Comparison of ENCODE assay signal across 18 cellular contexts in genomic region chr9:125651907-125652306, GRCh38. TPM values are rescaled to one million over a fixed set of nuclear protein-coding genes. Genes with fewer than 3 reads are reported as not detected.
A peak's percentile ranks its signal among the peaks of the same experiment; 100 is the strongest.
DNase-seq lines count a peak whose midpoint lies in the region; ATAC-seq, FAIRE-seq and TF ChIP-seq lines count a peak whose summit lies in the region.
"Had no signal": no experiment of that assay in that cellular context is flagged by ENCODE, and none has a peak within 500 bp of the region (broad histone marks: within the 10 kb centered on the region; RNA-seq: fewer than 3 reads in every experiment).

No MANE protein-coding gene starts in this region.

- TF ChIP-seq EP300 in GM12878 (IDR thresholded peaks at IDR 0.05; ENCODE audit: borderline replicate concordance in 1 of 2, control insufficient read depth in 1 of 2, low read depth in 2 of 2, low read length in 2 of 2) (no peak), transverse colon (IDR thresholded peaks at IDR 0.05; ENCODE audit: low read depth) (no peak)

- H2AFZ ChIP-seq in GM12878 (ENCODE audit: control insufficient read depth, low read depth, low read length) (no peak overlapping the region), mesenchymal stem cell (ENCODE audit: low read depth, low read length) (no peak overlapping the region)

- no TSS peak for BruUV-seq in GM12878 (replicated peaks; lab: Mats Ljungman, UMichigan)

- H4K91ac ChIP-seq in mesenchymal stem cell (ENCODE audit: low read length), result peak overlapping the region; percentile 67

- TF ChIP-seq CTCF in GM12878 (IDR thresholded peaks at IDR 0.05 in 2 of 3, conservative IDR thresholded peaks at IDR 0.05 in 1 of 3; ENCODE audit: control insufficient read depth in 2 of 3, extremely low read depth in 1 of 3, insufficient read depth in 1 of 3, low read depth in 3 of 3, low read length in 3 of 3), result no peak
- TF ChIP-seq CTCF in HFFc6 (IDR thresholded peaks at IDR 0.05), result no peak
- TF ChIP-seq CTCF in transverse colon (IDR thresholded peaks at IDR 0.05), result no peak

- SMC1A ChIA-PET in GM12878 (lab: Charles Lee; ENCODE audit: uncharacterized antibody, unreplicated experiment), result interaction anchor here (0.8 to 10.6 kb wide), 13 partner anchors 9 to 236 kb away, joined by 3 to 251 read pairs (median 4); partner anchors contain the start of gene MAPKAP1

- POLR2A ChIA-PET in GM12878 (lab: Charles Lee), result interaction anchor here (0.6 to 9.7 kb wide), 10 partner anchors 9 to 789 kb away, joined by 3 to 105 read pairs (median 5); partner anchors contain the start of gene MAPKAP1

- H3K4me2 ChIP-seq in GM12878 (ENCODE audit: control insufficient read depth, insufficient read depth) (peak overlapping the region; percentile 76), mesenchymal stem cell (ENCODE audit: low read length, poor library complexity, severe bottlenecking) (no peak overlapping the region)
- H3K4me2 ChIP-seq: BLaER1 had no signal

- no peak overlapping the region for H2BK5ac ChIP-seq in mesenchymal stem cell (ENCODE audit: low read depth, low read length, poor library complexity, severe bottlenecking)

- H4K20me1 ChIP-seq in GM12878 (ENCODE audit: control insufficient read depth, insufficient read depth), result no peaks in the 10 kb centered on the region
- H4K20me1 ChIP-seq: BLaER1 had no signal

- H3K27me3 ChIP-seq in GM12878 (replicated peaks in 1 of 2; ENCODE audit: control insufficient read depth in 2 of 2, insufficient read depth in 2 of 2, low read length in 1 of 2), result no peaks in the 10 kb centered on the region
- no peaks in the 10 kb centered on the region for H3K27me3 ChIP-seq in mesenchymal stem cell (ENCODE audit: control insufficient read depth in 1 of 2, insufficient read depth in 1 of 2, low read length in 2 of 2)
- H3K27me3 ChIP-seq in subcutaneous abdominal adipose tissue (ENCODE audit: control insufficient read depth in 5 of 5, insufficient read depth in 4 of 5, low read length in 5 of 5), result no peaks in the 10 kb centered on the region
- no peaks in the 10 kb centered on the region for H3K27me3 ChIP-seq in transverse colon
- H3K27me3 ChIP-seq: BLaER1 had no signal

- ATAC-seq in GM12878, result no peak
- ATAC-seq in GM19467 (IDR thresholded peaks at IDR 0.05; ENCODE audit: unreplicated experiment), result no peak
- ATAC-seq: HepG2, PC-3 had no signal

- H3K79me1 ChIP-seq in mesenchymal stem cell (replicated peaks; ENCODE audit: low read length, poor library complexity, severe bottlenecking), result peaks cover 23% of the 10 kb centered on the region

- H3K36me3 ChIP-seq in GM12878 (ENCODE audit: control insufficient read depth in 2 of 2, insufficient read depth in 2 of 2, low read length in 1 of 2), result peaks cover 5 to 7% of the 10 kb centered on the region in 2 experiments
- H3K36me3 ChIP-seq in mesenchymal stem cell (ENCODE audit: control insufficient read depth in 1 of 2, insufficient read depth in 2 of 2, low read depth in 1 of 2, low read length in 2 of 2), result peaks cover 3 to 8% of the 10 kb centered on the region in 2 experiments
- H3K36me3 ChIP-seq in subcutaneous abdominal adipose tissue (ENCODE audit: control insufficient read depth in 5 of 5, insufficient read depth in 5 of 5, low read length in 5 of 5), result peaks cover 0 to 4% (median 0%) of the 10 kb centered on the region in 5 donors
- H3K36me3 ChIP-seq in transverse colon, result no peaks in the 10 kb centered on the region

- peak overlapping the region; percentile 82 to 85 for H3K18ac ChIP-seq in mesenchymal stem cell (ENCODE audit: low read depth in 1 of 2, low read length in 2 of 2)

- H3K36me3 Mint-ChIP-seq in activated naive CD8-positive, alpha-beta T cell, result peaks cover 32% of the 10 kb centered on the region
- peaks cover 54% of the 10 kb centered on the region for H3K36me3 Mint-ChIP-seq in activated naive CD8-positive, alpha-beta T cell treated with anti-CD3 and anti-CD28 coated beads for 36 hours
- H3K36me3 Mint-ChIP-seq in HFFc6 (ENCODE audit: low read depth), result peaks cover 43% of the 10 kb centered on the region

- H3K4me3 ChIP-seq in GM12878, result 0 out of 2 replicates have a peak overlapping the region, but pooled peaks have one; percentile 6
- peak overlapping the region in 1 of 2 experiments; percentile 7 for H3K4me3 ChIP-seq in mesenchymal stem cell (ENCODE audit: insufficient read depth in 1 of 2, low read depth in 1 of 2, low read length in 2 of 2)
- H3K4me3 ChIP-seq in subcutaneous abdominal adipose tissue (ENCODE audit: low read depth in 1 of 5, low read length in 5 of 5), result no peak overlapping the region
- H3K4me3 ChIP-seq in transverse colon, result no peak overlapping the region
- H3K4me3 ChIP-seq: BLaER1 had no signal

- peak overlapping the region; percentile 98 for H3K27ac Mint-ChIP-seq in activated naive CD8-positive, alpha-beta T cell
- no peak overlapping the region for H3K27ac Mint-ChIP-seq in activated naive CD8-positive, alpha-beta T cell treated with anti-CD3 and anti-CD28 coated beads for 36 hours
- H3K27ac Mint-ChIP-seq in HFFc6, result no peak overlapping the region

- peaks cover 47% of the 10 kb centered on the region for H3K4me1 ChIP-seq in GM12878 (ENCODE audit: control insufficient read depth, insufficient read depth, low read length)
- H3K4me1 ChIP-seq in mesenchymal stem cell (ENCODE audit: control insufficient read depth, insufficient read depth, low read depth, low read length), result peaks cover 7% of the 10 kb centered on the region
- H3K4me1 ChIP-seq in subcutaneous abdominal adipose tissue (ENCODE audit: control insufficient read depth in 5 of 5, insufficient read depth in 5 of 5, low read length in 5 of 5), result peaks cover 4 to 29% (median 17%) of the 10 kb centered on the region in 5 donors
- peaks cover 0 to 7% (median 5%) of the 10 kb centered on the region in 4 donors for H3K4me1 ChIP-seq in transverse colon

- no peaks in the 10 kb centered on the region for H3K27me3 Mint-ChIP-seq in activated naive CD8-positive, alpha-beta T cell
- H3K27me3 Mint-ChIP-seq in activated naive CD8-positive, alpha-beta T cell treated with anti-CD3 and anti-CD28 coated beads for 36 hours, result no peaks in the 10 kb centered on the region
- H3K27me3 Mint-ChIP-seq in HFFc6 (ENCODE audit: insufficient read depth), result no peaks in the 10 kb centered on the region

- H3K79me2 ChIP-seq in GM12878 (ENCODE audit: control insufficient read depth, insufficient read depth, low read length), result peaks cover 62% of the 10 kb centered on the region

- 79% methylated on average over 5 of the region's 5 CpGs for WGBS in GM12878 (ENCODE audit: insufficient coverage, insufficient replicate concordance, low lambda C conversion rate, missing lambda C conversion rate)
- 91% methylated on average over 5 of the region's 5 CpGs for WGBS in mesenchymal stem cell
- 80 to 87% methylated on average over 5 of the region's 5 CpGs for WGBS in transverse colon (ENCODE audit: low coverage in 1 of 2), 2 donors

- no peak overlapping the region for H2BK12ac ChIP-seq in mesenchymal stem cell (ENCODE audit: low read length in 2 of 2)

- TF ChIP-seq POLR2A in GM12878 (IDR thresholded peaks at IDR 0.05; ENCODE audit: low read depth, low read length) (no peak), transverse colon (IDR thresholded peaks at IDR 0.05) (no peak)

- H3K9ac ChIP-seq in GM12878 (ENCODE audit: control insufficient read depth, insufficient read depth, low read length) (peak overlapping the region; percentile 55), mesenchymal stem cell (ENCODE audit: low read length) (peak overlapping the region; percentile 52), subcutaneous abdominal adipose tissue (ENCODE audit: low read length in 5 of 5) (no peak overlapping the region)
- H3K9ac ChIP-seq: BLaER1 had no signal

- CTCF ChIA-PET in GM12878 (lab: Yijun Ruan, JAX), result interaction anchor here (0.8 to 2.6 kb wide), 12 partner anchors 9 to 107 kb away, joined by 3 to 12 read pairs (median 4); no protein-coding TSS in a partner anchor

- peaks cover 69% of the 10 kb centered on the region for H3K4me1 Mint-ChIP-seq in activated naive CD8-positive, alpha-beta T cell (ENCODE audit: low read depth)
- peaks cover 67% of the 10 kb centered on the region for H3K4me1 Mint-ChIP-seq in activated naive CD8-positive, alpha-beta T cell treated with anti-CD3 and anti-CD28 coated beads for 36 hours
- H3K4me1 Mint-ChIP-seq in HFFc6 (ENCODE audit: low read depth), result peaks cover 92% of the 10 kb centered on the region

- no peak overlapping the region for H3K4me3 Mint-ChIP-seq in activated naive CD8-positive, alpha-beta T cell
- no peak overlapping the region for H3K4me3 Mint-ChIP-seq in activated naive CD8-positive, alpha-beta T cell treated with anti-CD3 and anti-CD28 coated beads for 36 hours
- no peak overlapping the region for H3K4me3 Mint-ChIP-seq in HFFc6

- H3K9me3 ChIP-seq in GM12878 (replicated peaks; ENCODE audit: control insufficient read depth, insufficient read depth, low read length), result no peaks in the 10 kb centered on the region; the same call in 2 of the 3 replicates
- no peaks in the 10 kb centered on the region for H3K9me3 ChIP-seq in mesenchymal stem cell (ENCODE audit: control insufficient read depth, low read length)
- no peaks in the 10 kb centered on the region for H3K9me3 ChIP-seq in subcutaneous abdominal adipose tissue (ENCODE audit: control insufficient read depth in 5 of 5, low read length in 5 of 5)
- no peaks in the 10 kb centered on the region for H3K9me3 ChIP-seq in transverse colon
- H3K9me3 ChIP-seq: BLaER1 had no signal

- in situ Hi-C loops in GM12878 (cut with MboI) (loop anchor here (5.0 kb wide), 1 partner anchor 100 kb away; no protein-coding TSS in a partner anchor), transverse colon (cut with MboI; ENCODE audit: low pct_ligation_motif_present in 1 of 4, low pct_unique_long_range_greater_than_20kb in 1 of 4, low sequenced_read_pairs in 3 of 4) (no loop called here)

- H3K9me3 Mint-ChIP-seq in activated naive CD8-positive, alpha-beta T cell (ENCODE audit: low read depth), result no peaks in the 10 kb centered on the region
- H3K9me3 Mint-ChIP-seq in activated naive CD8-positive, alpha-beta T cell treated with anti-CD3 and anti-CD28 coated beads for 36 hours, result no peaks in the 10 kb centered on the region
- no peaks in the 10 kb centered on the region for H3K9me3 Mint-ChIP-seq in HFFc6

- H2BK120ac ChIP-seq in mesenchymal stem cell (ENCODE audit: low read depth, low read length), result no peak overlapping the region

- peak overlapping the region in 1 of 2 experiments; percentile 18 for H3K14ac ChIP-seq in mesenchymal stem cell (ENCODE audit: low read length in 2 of 2)

- no peak overlapping the region for H2AK5ac ChIP-seq in mesenchymal stem cell (ENCODE audit: low read length, severe bottlenecking)

- no peak for TF ChIP-seq RAD21 in GM12878 (IDR thresholded peaks at IDR 0.05; ENCODE audit: insufficient read depth, low read depth, low read length)

- FAIRE-seq in GM12878 (lab: Jason Lieb, UNC), result no peak
- FAIRE-seq: HepG2 had no signal

- no peak overlapping the region for H2BK15ac ChIP-seq in mesenchymal stem cell (ENCODE audit: low read depth, poor library complexity, severe bottlenecking)

- H3K4ac ChIP-seq in mesenchymal stem cell (ENCODE audit: low read depth in 1 of 2, low read length in 2 of 2), result no peak overlapping the region

- RAD21 ChIA-PET in GM12878 (lab: Charles Lee; ENCODE audit: unreplicated experiment), result interaction anchor here (0.8 to 10.9 kb wide), 14 partner anchors 9 to 167 kb away, joined by 3 to 237 read pairs (median 4); partner anchors contain the start of gene MAPKAP1

- peak overlapping the region; percentile 95 for H3K27ac ChIP-seq in GM12878 (ENCODE audit: control insufficient read depth, insufficient read depth)
- no peak overlapping the region for H3K27ac ChIP-seq in mesenchymal stem cell (ENCODE audit: low read length, poor library complexity, severe bottlenecking)
- H3K27ac ChIP-seq in subcutaneous abdominal adipose tissue (ENCODE audit: low read depth, low read length), result peak overlapping the region; percentile 38
- H3K27ac ChIP-seq in transverse colon, result no peak overlapping the region
- H3K27ac ChIP-seq: 22Rv1, BLaER1 had no signal

- intact Hi-C loops in GM12878 (cut with micrococcal nuclease; ENCODE audit: unreplicated experiment), result loop anchor here (2.0 to 5.0 kb wide), 2 partner anchors 49 to 100 kb away; no protein-coding TSS in a partner anchor
- intact Hi-C loops in transverse colon (cut with DNase I; ENCODE audit: low total_unique reads), result no loop called here

- H3K23ac ChIP-seq in mesenchymal stem cell (ENCODE audit: low read length in 2 of 2), result no peak overlapping the region

- peak overlapping the region; percentile 20 for H4K8ac ChIP-seq in mesenchymal stem cell (ENCODE audit: low read length)

- DNase-seq in activated naive CD8-positive, alpha-beta T cell treated with anti-CD3 and anti-CD28 coated beads for 36 hours, result no peak
- DNase-seq in GM12878 (ENCODE audit: low read depth, low spot score) (no peak), mesenchymal stem cell (no peak), HFFc6 (no peak), transverse colon (no peak)
- DNase-seq: GF-D8; MM.1S; NCI-H1105; NCI-H187; NCI-H69; NK-92 treated with Interleukin-12 subunit alpha and Interleukin-12 subunit beta, amount 100 ng/mL, for 24 hours; PC-3 had no signal

RNA-seq across cellular contexts. Expression of gene MAPKAP1, which starts 55.1 kb away (rescaled TPM):
- 10 to 100 TPM; 91.8 to 92.2 TPM for total RNA-seq in activated naive CD8-positive, alpha-beta T cell treated with anti-CD3 and anti-CD28 coated beads for 36 hours
- 256 and 276 TPM in 2 replicates for total RNA-seq in GM12878 (2013; cell fraction: nucleolus; rRNA removed)
- total RNA-seq in GM12878 (2014; rRNA removed) (106 and 126 TPM in 2 replicates), GM12878 (2014; rRNA removed; fragmentation: Illumina TruSeq; extraction: Trizol) (78.0 and 83.0 TPM in 2 replicates), GM12878 (2021) (98.0 and 107 TPM in 2 replicates), transverse colon (10 to 100 TPM; 59.8 to 83.4 (median 71.2) TPM)
- 45.0 TPM for polyA plus RNA-seq in GM12878 (2011; ENCODE audit: low read depth)
- polyA plus RNA-seq in GM12878 (2011; rRNA removed) (159 and 188 TPM in 2 replicates), GM12878 (2014; fragmentation: Illumina TruSeq; extraction: Trizol) (111 and 113 TPM in 2 replicates), GM12878 (2014; fragmentation: Nextera tagmentation; extraction: Ambion mirVana) (10 to 100 TPM in 1 of 2 experiments, 1 to 10 TPM in 1; 5.1 to 11.7 TPM), GM12878 (2014; rRNA removed) (94.5 and 109 TPM in 2 replicates), GM12878 (2016; fragmentation: Nextera tagmentation; extraction: Ambion mirVana) (100 to 1,000 TPM; 102 to 111 TPM)
- 130 and 173 TPM in 2 replicates for polyA plus RNA-seq in GM12878 (2011; cell fraction: cytosol; rRNA removed)
- 145 and 148 TPM in 2 replicates for polyA plus RNA-seq in GM12878 (2011; cell fraction: nucleus; rRNA removed)
- polyA plus RNA-seq in GM12878 (2012), result 56.7 and 64.6 TPM in 2 replicates
- 175 and 230 TPM in 2 replicates for polyA minus RNA-seq in GM12878 (2011; rRNA and poly(A)+ RNA removed)
- 27.7 and 30.5 TPM in 2 replicates for polyA minus RNA-seq in GM12878 (2011; cell fraction: cytosol; rRNA and poly(A)+ RNA removed)
- polyA minus RNA-seq in GM12878 (2011; cell fraction: nucleus; rRNA and poly(A)+ RNA removed), result 143 and 252 TPM in 2 replicates
- polyA plus RNA-seq in mesenchymal stem cell (2013, experiment 1 of 2), result 73.7 TPM
- 78.3 TPM for polyA plus RNA-seq in mesenchymal stem cell (2013, experiment 2 of 2)
- total RNA-seq in HFFc6 (2021; fragmentation: NEBNext Ultra II Directional; extraction: Animal tissue kit (Norgen Biotek cat#: 25700)), result 100 to 1,000 TPM; 115 to 167 (median 130) TPM

Comparison
In these comparisons a context has a peak if more than half of its experiments do, and no peak if none do; other contexts are left out.
1. H3K27ac ChIP-seq: peak in GM12878 (single experiment) and subcutaneous abdominal adipose tissue (single experiment); none in mesenchymal stem cell (single experiment) and transverse colon (0 of 4).
2. H3K9ac ChIP-seq: peak in GM12878 (single experiment) and mesenchymal stem cell (single experiment); none in subcutaneous abdominal adipose tissue (0 of 5).